Comparison of ENCODE assay signal across 1 cellular context in the genomic region with DNA sequence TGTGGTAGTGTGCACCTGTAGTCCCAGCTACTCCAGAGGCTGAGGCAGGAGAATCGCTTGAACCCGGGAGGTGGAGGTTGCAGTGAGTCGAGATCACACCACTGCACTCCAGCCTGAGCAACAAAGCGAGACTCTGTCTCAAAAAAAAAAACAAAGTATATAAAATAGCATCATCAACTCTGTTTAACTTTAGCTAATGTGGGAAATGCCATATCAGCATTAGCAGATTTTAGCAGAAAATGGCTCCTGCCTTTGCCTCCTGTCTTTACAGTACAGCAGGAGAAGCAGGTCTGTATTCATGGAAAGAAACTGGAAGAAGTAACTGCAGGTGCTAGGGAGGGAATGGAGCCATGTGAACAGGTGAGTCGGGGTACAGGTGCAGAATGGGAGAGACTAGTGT. TPM values are rescaled to one million over a fixed set of nuclear protein-coding genes. Genes with fewer than 3 reads are reported as not detected.
"Had no signal": no experiment of that assay in that cellular context is flagged by ENCODE, and none has a peak within 500 bp of the region (broad histone marks: within the 10 kb centered on the region; RNA-seq: fewer than 3 reads in every experiment).

No MANE protein-coding gene starts in this region.

RNA-seq across cellular contexts. Expression of a gene that starts 52.6 kb away (rescaled TPM):
- polyA plus RNA-seq: neural cell had no signal
